ENCODE assay signal across 8 cellular contexts in the genomic region with DNA sequence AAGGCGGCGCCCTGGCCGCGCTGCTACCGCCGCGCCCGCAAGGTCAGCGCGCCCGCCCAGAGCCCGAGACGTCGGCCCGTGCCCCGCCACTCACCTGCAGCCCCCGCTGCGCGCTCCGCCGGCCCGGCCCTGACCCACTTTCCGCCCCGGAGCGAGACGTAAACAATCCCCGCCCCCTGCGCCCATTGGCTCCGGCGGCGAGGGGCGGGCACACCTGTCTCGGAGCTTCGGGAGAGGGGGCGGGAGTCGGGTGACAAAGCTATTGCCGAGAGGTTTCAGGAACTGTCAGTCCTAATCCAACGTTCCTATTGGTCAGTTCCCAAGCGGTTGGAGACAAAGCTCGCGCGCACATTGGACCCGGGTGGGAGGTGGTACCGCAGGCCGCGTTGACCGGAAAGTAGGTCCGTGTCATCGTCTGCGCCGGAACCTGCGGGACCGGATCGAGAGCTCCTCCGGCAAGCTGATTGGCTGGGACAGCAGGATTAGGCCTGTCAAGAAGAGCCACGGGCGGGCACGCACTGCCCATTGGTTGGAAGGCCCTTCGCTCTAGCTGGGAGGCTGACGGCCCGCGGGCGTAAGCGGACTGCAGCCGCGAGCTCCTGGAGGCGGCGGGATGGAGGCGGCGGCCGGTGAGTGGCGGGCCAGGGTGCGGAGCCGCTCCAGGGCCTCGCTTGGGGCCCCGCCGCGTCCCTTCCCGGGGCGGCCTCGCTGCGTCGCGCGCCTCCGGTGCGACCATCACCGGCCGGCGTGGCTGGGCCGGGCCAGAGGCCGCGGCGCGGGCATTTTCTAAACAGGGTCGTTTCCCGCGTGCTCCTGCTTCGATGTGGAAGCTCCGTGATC. TPM values are rescaled to one million over a fixed set of nuclear protein-coding genes. Genes with fewer than 3 reads are reported as not detected.
DNase-seq lines count a peak whose midpoint lies in the region; ATAC-seq, FAIRE-seq and TF ChIP-seq lines count a peak whose summit lies in the region.

Gene NUBP2, plus strand, starts transcription at position 553 of the 840 bp plus-strand sequence. Its CDS starts 61 bp downstream, at position 614.
Gene SPSB3, minus strand, starts transcription at position 164 of the 840 bp plus-strand sequence. CDS start 1,088 bp downstream, outside the sequence.

- peak within 1 kb of the TSS; percentile 86 to 92 (median 92) for H3K4me3 ChIP-seq in keratinocyte (ENCODE audit: control insufficient read depth in 2 of 3, extremely low read depth in 1 of 3, insufficient read depth in 2 of 3, low read depth in 1 of 3, low read length in 3 of 3)

- peaks cover 42% of the 10 kb centered on the region for H3K79me2 ChIP-seq in keratinocyte (ENCODE audit: control insufficient read depth, insufficient read depth, low read length)

- DNase-seq in AML-193 (lab: John Stamatoyannopoulos, UW) (peak; percentile 99), NCI-H510A treated with DMSO at 0.1 percent for 48 hours (lab: John Stamatoyannopoulos, UW) (peak; percentile 92), chondrocyte (ENCODE audit: low spot score) (peak; percentile 100), keratinocyte (ENCODE audit: low read depth, low spot score) (peak; percentile 99)
- DNase-seq in activated CD4-positive, alpha-beta T cell treated with anti-CD3 and anti-CD28 coated beads for 24 hours (ENCODE audit: low read depth in 2 of 2), result peak; percentile 92 to 96
- DNase-seq in stimulated activated CD4-positive, alpha-beta T cell treated with anti-CD3 and anti-CD28 coated beads, Interleukin-15, amount 100 ng/mL, for 1 hour (ENCODE audit: low read depth in 1 of 2, low spot score in 1 of 2), result peak; percentile 90 to 96

- H3K9me3 ChIP-seq in keratinocyte (ENCODE audit: control insufficient read depth, low read depth, low read length), result no peaks in the 10 kb centered on the region

- H3K27ac ChIP-seq in keratinocyte (ENCODE audit: control insufficient read depth, insufficient read depth, low read length), result peak within 1 kb of the TSS; percentile 58

- H3K27me3 Mint-ChIP-seq in chondrocyte (ENCODE audit: low read depth), result no peaks in the 10 kb centered on the region

- H3K4me2 ChIP-seq in keratinocyte (ENCODE audit: control insufficient read depth, extremely low read depth, insufficient read depth, low read depth, low read length), result peak within 1 kb of the TSS; percentile 89

- H3K4me1 ChIP-seq in keratinocyte (ENCODE audit: control insufficient read depth, extremely low read depth, insufficient read depth, low read length), result peaks cover 17% of the 10 kb centered on the region

- ATAC-seq in HG03439 (IDR thresholded peaks at IDR 0.05; ENCODE audit: unreplicated experiment), result peak; percentile 82

- peaks cover 4% of the 10 kb centered on the region for H3K9me1 ChIP-seq in keratinocyte (ENCODE audit: control insufficient read depth, extremely low read depth, insufficient read depth, low read length)

- peak; percentile 98 for FAIRE-seq in keratinocyte (lab: Jason Lieb, UNC)

- dilution Hi-C loops in keratinocyte (cut with MboI; ENCODE audit: extremely low pct_ligation_motif_present, low sequenced_read_pairs), result no loop called here

- H3K27me3 ChIP-seq in keratinocyte (ENCODE audit: control insufficient read depth, extremely low read depth, insufficient read depth, low read length), result no peaks in the 10 kb centered on the region

- TF ChIP-seq CTCF in chondrocyte (IDR thresholded peaks at IDR 0.05), result no peak
- TF ChIP-seq CTCF in keratinocyte (optimal IDR thresholded peaks at IDR 0.05 in 1 of 3, IDR thresholded peaks at IDR 0.05 in 1 of 3, conservative IDR thresholded peaks at IDR 0.05 in 1 of 3; ENCODE audit: extremely low read depth in 1 of 3, insufficient read depth in 2 of 3, low read length in 3 of 3), result no peak

- TF ChIP-seq POLR2A in GM19193 (IDR thresholded peaks at IDR 0.05; ENCODE audit: extremely low read depth, insufficient read depth, insufficient read length), result peak; percentile 66

- H3K36me3 Mint-ChIP-seq in chondrocyte (ENCODE audit: low read depth), result peaks cover 1% of the 10 kb centered on the region

- H3K9ac ChIP-seq in keratinocyte (ENCODE audit: control insufficient read depth, extremely low read depth, insufficient read depth, low read length), result peak within 1 kb of the TSS; percentile 81

- peak within 1 kb of the TSS; percentile 94 for H3K27ac Mint-ChIP-seq in chondrocyte (ENCODE audit: unreplicated experiment)

- H2AFZ ChIP-seq in keratinocyte (ENCODE audit: control insufficient read depth, low read length), result peak within 1 kb of the TSS; percentile 56

- H3K4me1 Mint-ChIP-seq in chondrocyte (ENCODE audit: low read depth), result peaks cover 26% of the 10 kb centered on the region

- no peaks in the 10 kb centered on the region for H4K20me1 ChIP-seq in keratinocyte (ENCODE audit: control insufficient read depth, extremely low read depth, insufficient read depth, low read length)

- H3K36me3 ChIP-seq in keratinocyte (ENCODE audit: control insufficient read depth in 2 of 2, extremely low read depth in 1 of 2, insufficient read depth in 2 of 2, low read length in 2 of 2), result peaks cover 7 to 8% of the 10 kb centered on the region in 2 experiments

- peak within 1 kb of the TSS; percentile 90 for H3K4me3 Mint-ChIP-seq in chondrocyte (ENCODE audit: unreplicated experiment)

- H3K9me3 Mint-ChIP-seq in chondrocyte (ENCODE audit: low read depth), result no peaks in the 10 kb centered on the region

RNA-seq across cellular contexts. Expression of gene NUBP2, which starts in this region (rescaled TPM):
- 36.5 to 46.0 TPM (median 40.7 TPM) in 3 replicates for total RNA-seq in chondrocyte
- polyA plus RNA-seq in keratinocyte, result 24.4 to 39.4 TPM (median 34.9 TPM) in 3 replicates
- polyA plus RNA-seq in keratinocyte (2011; ENCODE audit: low read depth), result 6.6 TPM
- 16.3 and 54.8 TPM in 2 replicates for polyA plus RNA-seq in keratinocyte (2011; cell fraction: cytosol; rRNA removed)
- polyA plus RNA-seq in keratinocyte (2011; cell fraction: nucleus; rRNA removed), result 21.8 and 32.0 TPM in 2 replicates
- polyA plus RNA-seq in keratinocyte (2012; ENCODE audit: low replicate concordance), result 27.1 and 51.8 TPM in 2 replicates
- polyA minus RNA-seq in keratinocyte, result 8.4 to 11.7 TPM (median 9.0 TPM) in 3 replicates
- polyA minus RNA-seq in keratinocyte (2011; cell fraction: cytosol; rRNA and poly(A)+ RNA removed), result 63.9 TPM
- polyA minus RNA-seq in keratinocyte (2011; cell fraction: nucleus; rRNA and poly(A)+ RNA removed), result 12.7 and 16.4 TPM in 2 replicates

RNA-seq across cellular contexts. Expression of gene SPSB3, which starts in this region (rescaled TPM):
- total RNA-seq in chondrocyte, result 30.8 to 32.1 TPM (median 31.5 TPM) in 3 replicates
- polyA plus RNA-seq in keratinocyte, result 9.5 to 18.3 TPM (median 12.2 TPM) in 3 replicates
- 14.0 TPM for polyA plus RNA-seq in keratinocyte (2011; ENCODE audit: low read depth)
- 6.7 and 15.3 TPM in 2 replicates for polyA plus RNA-seq in keratinocyte (2011; cell fraction: cytosol; rRNA removed)
- 33.8 and 41.5 TPM in 2 replicates for polyA plus RNA-seq in keratinocyte (2011; cell fraction: nucleus; rRNA removed)
- polyA plus RNA-seq in keratinocyte (2012; ENCODE audit: low replicate concordance), result 12.3 and 31.5 TPM in 2 replicates
- 3.7 to 8.5 TPM (median 6.6 TPM) in 3 replicates for polyA minus RNA-seq in keratinocyte
- polyA minus RNA-seq in keratinocyte (2011; cell fraction: cytosol; rRNA and poly(A)+ RNA removed), result 17.8 TPM
- polyA minus RNA-seq in keratinocyte (2011; cell fraction: nucleus; rRNA and poly(A)+ RNA removed), result 6.1 and 9.4 TPM in 2 replicates

Comparison
In these comparisons a context has a peak if more than half of its experiments do, and no peak if none do; other contexts are left out.
1. Peak in every context shown above with its lines: DNase-seq, ATAC-seq, H3K4me3 ChIP-seq and H3K27ac ChIP-seq.